1 cellular context compared by ENCODE assay signal in genomic region chr6:154520280-154520679, GRCh38.
TF ChIP-seq lines count a peak whose summit lies in the region.

No MANE protein-coding gene starts in this region.

TF ChIP-seq in K562, 482 proteins besides CTCF, POLR2A, EP300 and RAD21 (continued from another document and continues in another):
- TF ChIP-seq, protein P1, sequence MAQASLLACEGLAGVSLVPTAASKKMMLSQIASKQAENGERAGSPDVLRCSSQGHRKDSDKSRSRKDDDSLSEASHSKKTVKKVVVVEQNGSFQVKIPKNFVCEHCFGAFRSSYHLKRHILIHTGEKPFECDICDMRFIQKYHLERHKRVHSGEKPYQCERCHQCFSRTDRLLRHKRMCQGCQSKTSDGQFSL (CRISPR knock-in tag; IDR thresholded peaks at IDR 0.05): no peak
- TF ChIP-seq, protein P1 (tag; IDR thresholded peaks at IDR 0.05): no peak
- TF ChIP-seq, protein P2, sequence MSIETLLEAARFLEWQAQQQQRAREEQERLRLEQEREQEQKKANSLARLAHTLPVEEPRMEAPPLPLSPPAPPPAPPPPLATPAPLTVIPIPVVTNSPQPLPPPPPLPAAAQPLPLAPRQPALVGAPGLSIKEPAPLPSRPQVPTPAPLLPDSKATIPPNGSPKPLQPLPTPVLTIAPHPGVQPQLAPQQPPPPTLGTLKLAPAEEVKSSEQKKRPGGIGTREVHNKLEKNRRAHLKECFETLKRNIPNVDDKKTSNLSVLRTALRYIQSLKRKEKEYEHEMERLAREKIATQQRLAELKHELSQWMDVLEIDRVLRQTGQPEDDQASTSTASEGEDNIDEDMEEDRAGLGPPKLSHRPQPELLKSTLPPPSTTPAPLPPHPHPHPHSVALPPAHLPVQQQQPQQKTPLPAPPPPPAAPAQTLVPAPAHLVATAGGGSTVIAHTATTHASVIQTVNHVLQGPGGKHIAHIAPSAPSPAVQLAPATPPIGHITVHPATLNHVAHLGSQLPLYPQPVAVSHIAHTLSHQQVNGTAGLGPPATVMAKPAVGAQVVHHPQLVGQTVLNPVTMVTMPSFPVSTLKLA (conservative IDR thresholded peaks at IDR 0.05): peak in 1 of 2 experiments; percentile 47; a peak in 1 of 4 replicates
- TF ChIP-seq ILK (tag; IDR thresholded peaks at IDR 0.05; ENCODE audit: borderline replicate concordance, low read depth) (no peak), SP2 (IDR thresholded peaks at IDR 0.05; ENCODE audit: extremely low read depth, low read depth, low read length, poor library complexity, severe bottlenecking) (no peak), ZNF23 (CRISPR knock-in tag; IDR thresholded peaks at IDR 0.05) (no peak), PHF20 (IDR thresholded peaks at IDR 0.05; ENCODE audit: partially characterized antibody) (no peak), ZNF398 (CRISPR knock-in tag; IDR thresholded peaks at IDR 0.05) (no peak), POLR3A (IDR thresholded peaks at IDR 0.05; ENCODE audit: borderline replicate concordance, extremely low read depth, insufficient read depth, insufficient read length) (no peak), ZNF232 (CRISPR knock-in tag; IDR thresholded peaks at IDR 0.05) (no peak), CBX3 (IDR thresholded peaks at IDR 0.05; ENCODE audit: borderline replicate concordance in 1 of 2, low read length in 2 of 2) (peak in 1 of 2 experiments; percentile 43; a peak in 1 of 3 replicates), ESRRA (IDR thresholded peaks at IDR 0.05; ENCODE audit: borderline replicate concordance, low read depth) (peak; percentile 34; the same call in 1 of the 2 replicates), RBM15 (IDR thresholded peaks at IDR 0.05; ENCODE audit: insufficient read depth, low read length) (no peak), ZNF316 (IDR thresholded peaks at IDR 0.05) (peak; percentile 90), SRSF9 (IDR thresholded peaks at IDR 0.05; ENCODE audit: borderline replicate concordance, low read depth, low read length) (no peak), PPARD (CRISPR knock-in tag; IDR thresholded peaks at IDR 0.05) (no peak), TSC22D4 (tag; IDR thresholded peaks at IDR 0.05) (no peak), E2F5 (CRISPR knock-in tag; IDR thresholded peaks at IDR 0.05) (no peak), ZNF584 (CRISPR knock-in tag; IDR thresholded peaks at IDR 0.05; ENCODE audit: low read depth) (no peak), NR3C1 (CRISPR knock-in tag; IDR thresholded peaks at IDR 0.05) (no peak), SMC3 (conservative IDR thresholded peaks at IDR 0.05; ENCODE audit: insufficient read depth, low read depth, low read length) (no peak), ZNF212 (CRISPR knock-in tag; IDR thresholded peaks at IDR 0.05) (no peak), ARNT (IDR thresholded peaks at IDR 0.05) (peak in 1 of 2 experiments; percentile 74; a peak in 2 of 4 replicates), CTCFL (IDR thresholded peaks at IDR 0.05; ENCODE audit: borderline replicate concordance, insufficient read depth, low read depth, low read length, poor library complexity, severe bottlenecking) (no peak), DLX4 (CRISPR knock-in tag; IDR thresholded peaks at IDR 0.05) (no peak), ASH1L (IDR thresholded peaks at IDR 0.05; ENCODE audit: borderline replicate concordance, low read depth, partially characterized antibody) (no peak), POLR2AphosphoS5 (IDR thresholded peaks at IDR 0.05; ENCODE audit: control insufficient read depth, insufficient read depth, low read depth, low read length) (peak; percentile 48; the same call in 1 of the 2 replicates), E4F1 (CRISPR knock-in tag; IDR thresholded peaks at IDR 0.05; ENCODE audit: borderline replicate concordance) (no peak), STAT5A (IDR thresholded peaks at IDR 0.05; ENCODE audit: borderline replicate concordance, low read length) (peak; percentile 67), FOXO4 (CRISPR knock-in tag; IDR thresholded peaks at IDR 0.05) (no peak), LEF1 (IDR thresholded peaks at IDR 0.05) (peak; percentile 87), ZNF507 (tag; conservative IDR thresholded peaks at IDR 0.05) (no peak), ZNF76 (CRISPR knock-in tag; IDR thresholded peaks at IDR 0.05; ENCODE audit: borderline replicate concordance) (no peak), SAFB (IDR thresholded peaks at IDR 0.05; ENCODE audit: borderline replicate concordance, low read depth, low read length) (no peak)
- TF ChIP-seq, protein P3, sequence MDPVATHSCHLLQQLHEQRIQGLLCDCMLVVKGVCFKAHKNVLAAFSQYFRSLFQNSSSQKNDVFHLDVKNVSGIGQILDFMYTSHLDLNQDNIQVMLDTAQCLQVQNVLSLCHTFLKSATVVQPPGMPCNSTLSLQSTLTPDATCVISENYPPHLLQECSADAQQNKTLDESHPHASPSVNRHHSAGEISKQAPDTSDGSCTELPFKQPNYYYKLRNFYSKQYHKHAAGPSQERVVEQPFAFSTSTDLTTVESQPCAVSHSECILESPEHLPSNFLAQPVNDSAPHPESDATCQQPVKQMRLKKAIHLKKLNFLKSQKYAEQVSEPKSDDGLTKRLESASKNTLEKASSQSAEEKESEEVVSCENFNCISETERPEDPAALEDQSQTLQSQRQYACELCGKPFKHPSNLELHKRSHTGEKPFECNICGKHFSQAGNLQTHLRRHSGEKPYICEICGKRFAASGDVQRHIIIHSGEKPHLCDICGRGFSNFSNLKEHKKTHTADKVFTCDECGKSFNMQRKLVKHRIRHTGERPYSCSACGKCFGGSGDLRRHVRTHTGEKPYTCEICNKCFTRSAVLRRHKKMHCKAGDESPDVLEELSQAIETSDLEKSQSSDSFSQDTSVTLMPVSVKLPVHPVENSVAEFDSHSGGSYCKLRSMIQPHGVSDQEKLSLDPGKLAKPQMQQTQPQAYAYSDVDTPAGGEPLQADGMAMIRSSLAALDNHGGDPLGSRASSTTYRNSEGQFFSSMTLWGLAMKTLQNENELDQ (CRISPR knock-in tag; IDR thresholded peaks at IDR 0.05; ENCODE audit: borderline replicate concordance): no peak
- TF ChIP-seq, protein P4, sequence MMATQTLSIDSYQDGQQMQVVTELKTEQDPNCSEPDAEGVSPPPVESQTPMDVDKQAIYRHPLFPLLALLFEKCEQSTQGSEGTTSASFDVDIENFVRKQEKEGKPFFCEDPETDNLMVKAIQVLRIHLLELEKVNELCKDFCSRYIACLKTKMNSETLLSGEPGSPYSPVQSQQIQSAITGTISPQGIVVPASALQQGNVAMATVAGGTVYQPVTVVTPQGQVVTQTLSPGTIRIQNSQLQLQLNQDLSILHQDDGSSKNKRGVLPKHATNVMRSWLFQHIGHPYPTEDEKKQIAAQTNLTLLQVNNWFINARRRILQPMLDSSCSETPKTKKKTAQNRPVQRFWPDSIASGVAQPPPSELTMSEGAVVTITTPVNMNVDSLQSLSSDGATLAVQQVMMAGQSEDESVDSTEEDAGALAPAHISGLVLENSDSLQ (IDR thresholded peaks at IDR 0.05): peak; percentile 79
- TF ChIP-seq, protein P5, sequence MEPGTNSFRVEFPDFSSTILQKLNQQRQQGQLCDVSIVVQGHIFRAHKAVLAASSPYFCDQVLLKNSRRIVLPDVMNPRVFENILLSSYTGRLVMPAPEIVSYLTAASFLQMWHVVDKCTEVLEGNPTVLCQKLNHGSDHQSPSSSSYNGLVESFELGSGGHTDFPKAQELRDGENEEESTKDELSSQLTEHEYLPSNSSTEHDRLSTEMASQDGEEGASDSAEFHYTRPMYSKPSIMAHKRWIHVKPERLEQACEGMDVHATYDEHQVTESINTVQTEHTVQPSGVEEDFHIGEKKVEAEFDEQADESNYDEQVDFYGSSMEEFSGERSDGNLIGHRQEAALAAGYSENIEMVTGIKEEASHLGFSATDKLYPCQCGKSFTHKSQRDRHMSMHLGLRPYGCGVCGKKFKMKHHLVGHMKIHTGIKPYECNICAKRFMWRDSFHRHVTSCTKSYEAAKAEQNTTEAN (CRISPR knock-in tag; IDR thresholded peaks at IDR 0.05): no peak
- TF ChIP-seq, protein P6, sequence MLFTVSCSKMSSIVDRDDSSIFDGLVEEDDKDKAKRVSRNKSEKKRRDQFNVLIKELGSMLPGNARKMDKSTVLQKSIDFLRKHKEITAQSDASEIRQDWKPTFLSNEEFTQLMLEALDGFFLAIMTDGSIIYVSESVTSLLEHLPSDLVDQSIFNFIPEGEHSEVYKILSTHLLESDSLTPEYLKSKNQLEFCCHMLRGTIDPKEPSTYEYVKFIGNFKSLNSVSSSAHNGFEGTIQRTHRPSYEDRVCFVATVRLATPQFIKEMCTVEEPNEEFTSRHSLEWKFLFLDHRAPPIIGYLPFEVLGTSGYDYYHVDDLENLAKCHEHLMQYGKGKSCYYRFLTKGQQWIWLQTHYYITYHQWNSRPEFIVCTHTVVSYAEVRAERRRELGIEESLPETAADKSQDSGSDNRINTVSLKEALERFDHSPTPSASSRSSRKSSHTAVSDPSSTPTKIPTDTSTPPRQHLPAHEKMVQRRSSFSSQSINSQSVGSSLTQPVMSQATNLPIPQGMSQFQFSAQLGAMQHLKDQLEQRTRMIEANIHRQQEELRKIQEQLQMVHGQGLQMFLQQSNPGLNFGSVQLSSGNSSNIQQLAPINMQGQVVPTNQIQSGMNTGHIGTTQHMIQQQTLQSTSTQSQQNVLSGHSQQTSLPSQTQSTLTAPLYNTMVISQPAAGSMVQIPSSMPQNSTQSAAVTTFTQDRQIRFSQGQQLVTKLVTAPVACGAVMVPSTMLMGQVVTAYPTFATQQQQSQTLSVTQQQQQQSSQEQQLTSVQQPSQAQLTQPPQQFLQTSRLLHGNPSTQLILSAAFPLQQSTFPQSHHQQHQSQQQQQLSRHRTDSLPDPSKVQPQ (CRISPR knock-in tag; IDR thresholded peaks at IDR 0.05; ENCODE audit: borderline replicate concordance): no peak
